ENCODE assay signal across 8 cellular contexts in genomic region chr13:77698211-77699058, GRCh38. TPM values are rescaled to one million over a fixed set of nuclear protein-coding genes. Genes with fewer than 3 reads are reported as not detected.
DNase-seq lines count a peak whose midpoint lies in the region; ATAC-seq and TF ChIP-seq lines count a peak whose summit lies in the region.

No MANE protein-coding gene starts in this region.

- no peaks in the 10 kb centered on the region for H3K9me3 Mint-ChIP-seq in nephron

- H3K27ac ChIP-seq in temporal lobe (ENCODE audit: low read depth, low read length), result peak overlapping the region; percentile 80

- no peaks in the 10 kb centered on the region for H3K4me1 ChIP-seq in NT2/D1 (ENCODE audit: insufficient read depth, insufficient read length)

- H3K27me3 Mint-ChIP-seq in nephron (ENCODE audit: low read depth), result peaks cover 56% of the 10 kb centered on the region

- H3K27ac Mint-ChIP-seq in nephron, result peak overlapping the region in 2 of 3 experiments; percentile 57 to 60

- no peaks in the 10 kb centered on the region for H3K9me3 ChIP-seq in NT2/D1 (ENCODE audit: insufficient read depth, low read length)

- peak; percentile 35 for ATAC-seq in GM18867 (IDR thresholded peaks at IDR 0.05; ENCODE audit: unreplicated experiment)
- ATAC-seq in HG03097 (IDR thresholded peaks at IDR 0.05; ENCODE audit: low FRiP score, unreplicated experiment), result peak; percentile 19

- H3K4me1 Mint-ChIP-seq in nephron, result peaks cover 22% of the 10 kb centered on the region

- peaks cover 31% of the 10 kb centered on the region for H3K27me3 ChIP-seq in NT2/D1 (ENCODE audit: insufficient read depth, insufficient read length)

- peak overlapping the region; percentile 77 for H3K4me3 ChIP-seq in NT2/D1 (ENCODE audit: insufficient read length, low read depth)
- peak overlapping the region; percentile 56 for H3K4me3 ChIP-seq in fibroblast of the aortic adventitia (ENCODE audit: low read depth, low read length)

- no peak overlapping the region for H3K9ac ChIP-seq in NT2/D1 (ENCODE audit: insufficient read length, low read depth)

- no peaks in the 10 kb centered on the region for H3K36me3 Mint-ChIP-seq in nephron (ENCODE audit: low read depth)

- peak overlapping the region; percentile 92 to 96 (median 95) for H3K4me3 Mint-ChIP-seq in nephron

- H3K36me3 ChIP-seq in NT2/D1 (ENCODE audit: insufficient read depth, insufficient read length, low read length), result no peaks in the 10 kb centered on the region

- TF ChIP-seq CTCF in fibroblast of the aortic adventitia (IDR thresholded peaks at IDR 0.05; ENCODE audit: insufficient read depth, low read length) (no peak), nephron (IDR thresholded peaks at IDR 0.05; ENCODE audit: unreplicated experiment in 3 of 3) (peak in 1 of 3 experiments; percentile 21)

- DNase-seq in ACHN, result peak; percentile 40
- DNase-seq in NT2/D1 (ENCODE audit: low read depth, low spot score), result no peak
- peak; percentile 18 for DNase-seq in activated T-helper 1 cell treated with Interleukin-2 at 50 U/mL for 16 hours (ENCODE audit: low read depth)
- no peak for DNase-seq in fibroblast of the aortic adventitia (ENCODE audit: low read depth)

- in situ Hi-C loops in ACHN (cut with HindIII; ENCODE audit: low pct_ligation_motif_present, low pct_unique_long_range_greater_than_20kb, low sequenced_read_pairs), result no loop called here

RNA-seq across cellular contexts. Expression of gene SLAIN1, which starts 0.9 kb away (rescaled TPM):
- 0.72 TPM in 1 of 2 replicates, not detected in the other for total RNA-seq in fibroblast of the aortic adventitia (ENCODE audit: low replicate concordance)
- 289 TPM for total RNA-seq in temporal lobe

Comparison
In these comparisons a context has a peak if more than half of its experiments do, and no peak if none do; other contexts are left out.
1. DNase-seq: peak in ACHN (single experiment) and activated T-helper 1 cell treated with Interleukin-2 at 50 U/mL for 16 hours (single experiment); none in NT2/D1 (single experiment) and fibroblast of the aortic adventitia (single experiment).
2. RNA of gene SLAIN1, which starts 0.9 kb away (total RNA-seq): 289 TPM in temporal lobe (single experiment); 0.72 TPM in fibroblast of the aortic adventitia; every median in the first group is over 100 times any median in the second.